1 cellular context compared by ENCODE assay signal in the genomic region with DNA sequence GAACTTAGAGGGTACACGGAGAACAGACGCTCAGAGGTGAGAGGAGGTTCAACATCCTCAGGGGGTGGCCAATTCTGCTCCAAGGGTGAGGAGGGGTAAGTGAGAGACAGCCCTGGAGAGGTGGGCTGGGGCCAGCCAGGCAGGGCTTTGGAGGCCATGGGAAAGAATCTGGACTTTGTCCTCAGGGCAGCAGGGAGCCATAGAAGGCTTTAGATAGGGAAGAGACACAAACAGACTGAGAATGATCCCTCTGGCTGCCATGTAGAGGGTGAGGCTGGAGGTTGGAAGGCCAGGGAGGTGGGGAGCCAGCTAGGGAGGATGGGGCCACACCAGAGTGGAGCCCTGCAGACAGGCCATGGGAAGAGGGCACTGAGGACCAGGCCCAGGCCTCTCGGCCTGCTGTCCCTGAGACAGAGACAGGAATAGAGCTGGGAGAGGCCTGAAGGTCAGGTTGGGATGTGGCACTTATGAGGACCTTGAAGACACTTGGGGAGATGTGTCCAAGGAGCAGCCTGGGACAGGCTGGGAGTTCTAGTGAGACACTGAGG.
A peak's percentile ranks its signal among the peaks of the same experiment; 100 is the strongest.
TF ChIP-seq lines count a peak whose summit lies in the region.

No MANE protein-coding gene starts in this region.

TF ChIP-seq in HepG2, 621 proteins besides CTCF, POLR2A, EP300 and RAD21 (continued from another document):
- TF ChIP-seq, protein P1, sequence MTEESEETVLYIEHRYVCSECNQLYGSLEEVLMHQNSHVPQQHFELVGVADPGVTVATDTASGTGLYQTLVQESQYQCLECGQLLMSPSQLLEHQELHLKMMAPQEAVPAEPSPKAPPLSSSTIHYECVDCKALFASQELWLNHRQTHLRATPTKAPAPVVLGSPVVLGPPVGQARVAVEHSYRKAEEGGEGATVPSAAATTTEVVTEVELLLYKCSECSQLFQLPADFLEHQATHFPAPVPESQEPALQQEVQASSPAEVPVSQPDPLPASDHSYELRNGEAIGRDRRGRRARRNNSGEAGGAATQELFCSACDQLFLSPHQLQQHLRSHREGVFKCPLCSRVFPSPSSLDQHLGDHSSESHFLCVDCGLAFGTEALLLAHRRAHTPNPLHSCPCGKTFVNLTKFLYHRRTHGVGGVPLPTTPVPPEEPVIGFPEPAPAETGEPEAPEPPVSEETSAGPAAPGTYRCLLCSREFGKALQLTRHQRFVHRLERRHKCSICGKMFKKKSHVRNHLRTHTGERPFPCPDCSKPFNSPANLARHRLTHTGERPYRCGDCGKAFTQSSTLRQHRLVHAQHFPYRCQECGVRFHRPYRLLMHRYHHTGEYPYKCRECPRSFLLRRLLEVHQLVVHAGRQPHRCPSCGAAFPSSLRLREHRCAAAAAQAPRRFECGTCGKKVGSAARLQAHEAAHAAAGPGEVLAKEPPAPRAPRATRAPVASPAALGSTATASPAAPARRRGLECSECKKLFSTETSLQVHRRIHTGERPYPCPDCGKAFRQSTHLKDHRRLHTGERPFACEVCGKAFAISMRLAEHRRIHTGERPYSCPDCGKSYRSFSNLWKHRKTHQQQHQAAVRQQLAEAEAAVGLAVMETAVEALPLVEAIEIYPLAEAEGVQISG (CRISPR knock-in tag; IDR thresholded peaks at IDR 0.05), result 0 out of 2 replicates have a peak, but pooled peaks have one; percentile 17
- TF ChIP-seq YY1 (IDR thresholded peaks at IDR 0.05; ENCODE audit: insufficient read depth, insufficient replicate concordance, low read depth, low read length) (no peak), SUZ12 (IDR thresholded peaks at IDR 0.05; ENCODE audit: low read depth, low read length) (no peak), MTF2 (CRISPR knock-in tag; IDR thresholded peaks at IDR 0.05; ENCODE audit: borderline replicate concordance) (no peak), KDM4B (CRISPR knock-in tag; IDR thresholded peaks at IDR 0.05) (no peak)
- TF ChIP-seq, protein P2, sequence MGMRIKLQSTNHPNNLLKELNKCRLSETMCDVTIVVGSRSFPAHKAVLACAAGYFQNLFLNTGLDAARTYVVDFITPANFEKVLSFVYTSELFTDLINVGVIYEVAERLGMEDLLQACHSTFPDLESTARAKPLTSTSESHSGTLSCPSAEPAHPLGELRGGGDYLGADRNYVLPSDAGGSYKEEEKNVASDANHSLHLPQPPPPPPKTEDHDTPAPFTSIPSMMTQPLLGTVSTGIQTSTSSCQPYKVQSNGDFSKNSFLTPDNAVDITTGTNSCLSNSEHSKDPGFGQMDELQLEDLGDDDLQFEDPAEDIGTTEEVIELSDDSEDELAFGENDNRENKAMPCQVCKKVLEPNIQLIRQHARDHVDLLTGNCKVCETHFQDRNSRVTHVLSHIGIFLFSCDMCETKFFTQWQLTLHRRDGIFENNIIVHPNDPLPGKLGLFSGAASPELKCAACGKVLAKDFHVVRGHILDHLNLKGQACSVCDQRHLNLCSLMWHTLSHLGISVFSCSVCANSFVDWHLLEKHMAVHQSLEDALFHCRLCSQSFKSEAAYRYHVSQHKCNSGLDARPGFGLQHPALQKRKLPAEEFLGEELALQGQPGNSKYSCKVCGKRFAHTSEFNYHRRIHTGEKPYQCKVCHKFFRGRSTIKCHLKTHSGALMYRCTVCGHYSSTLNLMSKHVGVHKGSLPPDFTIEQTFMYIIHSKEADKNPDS (CRISPR knock-in tag; IDR thresholded peaks at IDR 0.05), result no peak
